Comparison of ENCODE assay signal across 1 cellular context in the genomic region with DNA sequence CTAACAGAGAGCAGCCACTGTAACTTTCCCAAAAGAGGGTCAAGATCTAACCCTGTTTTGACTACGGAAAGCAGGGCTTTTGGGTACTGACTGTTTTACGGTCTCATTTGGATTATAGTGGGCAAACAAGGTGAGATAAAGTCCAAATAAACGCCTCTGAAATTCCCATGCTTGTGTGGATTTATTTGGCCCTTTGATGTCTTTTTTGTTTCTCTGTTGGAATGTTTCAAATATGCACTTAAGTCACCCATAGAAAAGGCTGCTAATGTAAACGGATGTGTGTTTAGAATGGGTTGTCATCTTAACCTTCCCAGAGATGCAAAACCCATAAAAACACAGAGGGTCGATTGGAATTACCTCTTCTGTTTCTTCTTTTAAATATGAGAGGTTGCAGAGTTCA.
A peak's percentile ranks its signal among the peaks of the same experiment; 100 is the strongest.
TF ChIP-seq lines count a peak whose summit lies in the region.

No MANE protein-coding gene starts in this region.

TF ChIP-seq in HepG2, 621 proteins besides CTCF, POLR2A, EP300 and RAD21 (continued from another document and continues in another):
- TF ChIP-seq HNRNPUL1 (IDR thresholded peaks at IDR 0.05; ENCODE audit: low read depth, low read length), result no peak
- TF ChIP-seq, protein P1, sequence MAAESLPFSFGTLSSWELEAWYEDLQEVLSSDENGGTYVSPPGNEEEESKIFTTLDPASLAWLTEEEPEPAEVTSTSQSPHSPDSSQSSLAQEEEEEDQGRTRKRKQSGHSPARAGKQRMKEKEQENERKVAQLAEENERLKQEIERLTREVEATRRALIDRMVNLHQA (CRISPR knock-in tag; IDR thresholded peaks at IDR 0.05), result no peak
- no peak for TF ChIP-seq ZNF567 (CRISPR knock-in tag; IDR thresholded peaks at IDR 0.05; ENCODE audit: borderline replicate concordance)
- TF ChIP-seq CREM (IDR thresholded peaks at IDR 0.05), result peak; percentile 34; the same call in 1 of the 2 replicates
- TF ChIP-seq CREM (CRISPR knock-in tag; IDR thresholded peaks at IDR 0.05), result no peak
- no peak for TF ChIP-seq CHCHD3 (CRISPR knock-in tag; IDR thresholded peaks at IDR 0.05)
- TF ChIP-seq POGZ (CRISPR knock-in tag; IDR thresholded peaks at IDR 0.05), result no peak
- no peak for TF ChIP-seq HNF4A (CRISPR knock-in tag; IDR thresholded peaks at IDR 0.05)
- TF ChIP-seq, protein P2, sequence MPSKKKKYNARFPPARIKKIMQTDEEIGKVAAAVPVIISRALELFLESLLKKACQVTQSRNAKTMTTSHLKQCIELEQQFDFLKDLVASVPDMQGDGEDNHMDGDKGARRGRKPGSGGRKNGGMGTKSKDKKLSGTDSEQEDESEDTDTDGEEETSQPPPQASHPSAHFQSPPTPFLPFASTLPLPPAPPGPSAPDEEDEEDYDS (CRISPR knock-in tag; IDR thresholded peaks at IDR 0.05), result no peak
- TF ChIP-seq, protein P3, sequence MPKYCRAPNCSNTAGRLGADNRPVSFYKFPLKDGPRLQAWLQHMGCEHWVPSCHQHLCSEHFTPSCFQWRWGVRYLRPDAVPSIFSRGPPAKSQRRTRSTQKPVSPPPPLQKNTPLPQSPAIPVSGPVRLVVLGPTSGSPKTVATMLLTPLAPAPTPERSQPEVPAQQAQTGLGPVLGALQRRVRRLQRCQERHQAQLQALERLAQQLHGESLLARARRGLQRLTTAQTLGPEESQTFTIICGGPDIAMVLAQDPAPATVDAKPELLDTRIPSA (CRISPR knock-in tag; IDR thresholded peaks at IDR 0.05; ENCODE audit: borderline replicate concordance), result no peak
- no peak for TF ChIP-seq KDM5A (IDR thresholded peaks at IDR 0.05; ENCODE audit: borderline replicate concordance, low read length)
- TF ChIP-seq, protein P4, sequence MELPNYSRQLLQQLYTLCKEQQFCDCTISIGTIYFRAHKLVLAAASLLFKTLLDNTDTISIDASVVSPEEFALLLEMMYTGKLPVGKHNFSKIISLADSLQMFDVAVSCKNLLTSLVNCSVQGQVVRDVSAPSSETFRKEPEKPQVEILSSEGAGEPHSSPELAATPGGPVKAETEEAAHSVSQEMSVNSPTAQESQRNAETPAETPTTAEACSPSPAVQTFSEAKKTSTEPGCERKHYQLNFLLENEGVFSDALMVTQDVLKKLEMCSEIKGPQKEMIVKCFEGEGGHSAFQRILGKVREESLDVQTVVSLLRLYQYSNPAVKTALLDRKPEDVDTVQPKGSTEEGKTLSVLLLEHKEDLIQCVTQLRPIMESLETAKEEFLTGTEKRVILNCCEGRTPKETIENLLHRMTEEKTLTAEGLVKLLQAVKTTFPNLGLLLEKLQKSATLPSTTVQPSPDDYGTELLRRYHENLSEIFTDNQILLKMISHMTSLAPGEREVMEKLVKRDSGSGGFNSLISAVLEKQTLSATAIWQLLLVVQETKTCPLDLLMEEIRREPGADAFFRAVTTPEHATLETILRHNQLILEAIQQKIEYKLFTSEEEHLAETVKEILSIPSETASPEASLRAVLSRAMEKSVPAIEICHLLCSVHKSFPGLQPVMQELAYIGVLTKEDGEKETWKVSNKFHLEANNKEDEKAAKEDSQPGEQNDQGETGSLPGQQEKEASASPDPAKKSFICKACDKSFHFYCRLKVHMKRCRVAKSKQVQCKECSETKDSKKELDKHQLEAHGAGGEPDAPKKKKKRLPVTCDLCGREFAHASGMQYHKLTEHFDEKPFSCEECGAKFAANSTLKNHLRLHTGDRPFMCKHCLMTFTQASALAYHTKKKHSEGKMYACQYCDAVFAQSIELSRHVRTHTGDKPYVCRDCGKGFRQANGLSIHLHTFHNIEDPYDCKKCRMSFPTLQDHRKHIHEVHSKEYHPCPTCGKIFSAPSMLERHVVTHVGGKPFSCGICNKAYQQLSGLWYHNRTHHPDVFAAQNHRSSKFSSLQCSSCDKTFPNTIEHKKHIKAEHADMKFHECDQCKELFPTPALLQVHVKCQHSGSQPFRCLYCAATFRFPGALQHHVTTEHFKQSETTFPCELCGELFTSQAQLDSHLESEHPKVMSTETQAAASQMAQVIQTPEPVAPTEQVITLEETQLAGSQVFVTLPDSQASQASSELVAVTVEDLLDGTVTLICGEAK (IDR thresholded peaks at IDR 0.05), result no peak
- TF ChIP-seq, protein P4 (CRISPR knock-in tag; IDR thresholded peaks at IDR 0.05), result no peak
- no peak for TF ChIP-seq PHB2 (IDR thresholded peaks at IDR 0.05; ENCODE audit: partially characterized antibody)
- TF ChIP-seq NBN (conservative IDR thresholded peaks at IDR 0.05), result no peak
- TF ChIP-seq, protein P5, sequence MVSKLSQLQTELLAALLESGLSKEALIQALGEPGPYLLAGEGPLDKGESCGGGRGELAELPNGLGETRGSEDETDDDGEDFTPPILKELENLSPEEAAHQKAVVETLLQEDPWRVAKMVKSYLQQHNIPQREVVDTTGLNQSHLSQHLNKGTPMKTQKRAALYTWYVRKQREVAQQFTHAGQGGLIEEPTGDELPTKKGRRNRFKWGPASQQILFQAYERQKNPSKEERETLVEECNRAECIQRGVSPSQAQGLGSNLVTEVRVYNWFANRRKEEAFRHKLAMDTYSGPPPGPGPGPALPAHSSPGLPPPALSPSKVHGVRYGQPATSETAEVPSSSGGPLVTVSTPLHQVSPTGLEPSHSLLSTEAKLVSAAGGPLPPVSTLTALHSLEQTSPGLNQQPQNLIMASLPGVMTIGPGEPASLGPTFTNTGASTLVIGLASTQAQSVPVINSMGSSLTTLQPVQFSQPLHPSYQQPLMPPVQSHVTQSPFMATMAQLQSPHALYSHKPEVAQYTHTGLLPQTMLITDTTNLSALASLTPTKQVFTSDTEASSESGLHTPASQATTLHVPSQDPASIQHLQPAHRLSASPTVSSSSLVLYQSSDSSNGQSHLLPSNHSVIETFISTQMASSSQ (IDR thresholded peaks at IDR 0.05; ENCODE audit: low read depth), result no peak
- TF ChIP-seq, protein P5 (CRISPR knock-in tag; IDR thresholded peaks at IDR 0.05; ENCODE audit: borderline replicate concordance), result no peak
- no peak for TF ChIP-seq ZNF264 (CRISPR knock-in tag; IDR thresholded peaks at IDR 0.05)
- TF ChIP-seq, protein P6, sequence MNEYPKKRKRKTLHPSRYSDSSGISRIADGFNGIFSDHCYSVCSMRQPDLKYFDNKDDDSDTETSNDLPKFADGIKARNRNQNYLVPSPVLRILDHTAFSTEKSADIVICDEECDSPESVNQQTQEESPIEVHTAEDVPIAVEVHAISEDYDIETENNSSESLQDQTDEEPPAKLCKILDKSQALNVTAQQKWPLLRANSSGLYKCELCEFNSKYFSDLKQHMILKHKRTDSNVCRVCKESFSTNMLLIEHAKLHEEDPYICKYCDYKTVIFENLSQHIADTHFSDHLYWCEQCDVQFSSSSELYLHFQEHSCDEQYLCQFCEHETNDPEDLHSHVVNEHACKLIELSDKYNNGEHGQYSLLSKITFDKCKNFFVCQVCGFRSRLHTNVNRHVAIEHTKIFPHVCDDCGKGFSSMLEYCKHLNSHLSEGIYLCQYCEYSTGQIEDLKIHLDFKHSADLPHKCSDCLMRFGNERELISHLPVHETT (CRISPR knock-in tag; conservative IDR thresholded peaks at IDR 0.05), result no peak
- no peak for TF ChIP-seq SP140L (CRISPR knock-in tag; IDR thresholded peaks at IDR 0.05; ENCODE audit: borderline replicate concordance)
- TF ChIP-seq ZNF605 (CRISPR knock-in tag; IDR thresholded peaks at IDR 0.05), result no peak
- TF ChIP-seq, protein P7, sequence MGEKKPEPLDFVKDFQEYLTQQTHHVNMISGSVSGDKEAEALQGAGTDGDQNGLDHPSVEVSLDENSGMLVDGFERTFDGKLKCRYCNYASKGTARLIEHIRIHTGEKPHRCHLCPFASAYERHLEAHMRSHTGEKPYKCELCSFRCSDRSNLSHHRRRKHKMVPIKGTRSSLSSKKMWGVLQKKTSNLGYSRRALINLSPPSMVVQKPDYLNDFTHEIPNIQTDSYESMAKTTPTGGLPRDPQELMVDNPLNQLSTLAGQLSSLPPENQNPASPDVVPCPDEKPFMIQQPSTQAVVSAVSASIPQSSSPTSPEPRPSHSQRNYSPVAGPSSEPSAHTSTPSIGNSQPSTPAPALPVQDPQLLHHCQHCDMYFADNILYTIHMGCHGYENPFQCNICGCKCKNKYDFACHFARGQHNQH (CRISPR knock-in tag; IDR thresholded peaks at IDR 0.05), result no peak
- no peak for TF ChIP-seq ZNF101 (CRISPR knock-in tag; IDR thresholded peaks at IDR 0.05; ENCODE audit: borderline replicate concordance, low read depth)
- TF ChIP-seq ZNF724P (CRISPR knock-in tag; IDR thresholded peaks at IDR 0.05; ENCODE audit: borderline replicate concordance), result no peak
- TF ChIP-seq CHD2 (IDR thresholded peaks at IDR 0.05; ENCODE audit: low read depth, low read length), result no peak
- TF ChIP-seq MAFF (IDR thresholded peaks at IDR 0.05; ENCODE audit: low read depth, low read length), result no peak
- TF ChIP-seq, protein P8, sequence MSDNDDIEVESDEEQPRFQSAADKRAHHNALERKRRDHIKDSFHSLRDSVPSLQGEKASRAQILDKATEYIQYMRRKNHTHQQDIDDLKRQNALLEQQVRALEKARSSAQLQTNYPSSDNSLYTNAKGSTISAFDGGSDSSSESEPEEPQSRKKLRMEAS (IDR thresholded peaks at IDR 0.05), result no peak
- no peak for TF ChIP-seq ZNF33A (CRISPR knock-in tag; IDR thresholded peaks at IDR 0.05; ENCODE audit: borderline replicate concordance)
- no peak for TF ChIP-seq JDP2 (CRISPR knock-in tag; IDR thresholded peaks at IDR 0.05; ENCODE audit: borderline replicate concordance)
- TF ChIP-seq REL (CRISPR knock-in tag; conservative IDR thresholded peaks at IDR 0.05), result no peak
- no peak for TF ChIP-seq ERF (CRISPR knock-in tag; IDR thresholded peaks at IDR 0.05)
- TF ChIP-seq SP1 (IDR thresholded peaks at IDR 0.05), result no peak
- no peak for TF ChIP-seq SP1 (CRISPR knock-in tag; IDR thresholded peaks at IDR 0.05)
- TF ChIP-seq IRF2 (CRISPR knock-in tag; IDR thresholded peaks at IDR 0.05), result no peak
- TF ChIP-seq ZNF138 (CRISPR knock-in tag; IDR thresholded peaks at IDR 0.05; ENCODE audit: low read depth), result no peak
- TF ChIP-seq STAT5B (CRISPR knock-in tag; IDR thresholded peaks at IDR 0.05), result no peak
- TF ChIP-seq ZNF484 (CRISPR knock-in tag; IDR thresholded peaks at IDR 0.05; ENCODE audit: borderline replicate concordance, low read depth), result no peak
- TF ChIP-seq, protein P9, sequence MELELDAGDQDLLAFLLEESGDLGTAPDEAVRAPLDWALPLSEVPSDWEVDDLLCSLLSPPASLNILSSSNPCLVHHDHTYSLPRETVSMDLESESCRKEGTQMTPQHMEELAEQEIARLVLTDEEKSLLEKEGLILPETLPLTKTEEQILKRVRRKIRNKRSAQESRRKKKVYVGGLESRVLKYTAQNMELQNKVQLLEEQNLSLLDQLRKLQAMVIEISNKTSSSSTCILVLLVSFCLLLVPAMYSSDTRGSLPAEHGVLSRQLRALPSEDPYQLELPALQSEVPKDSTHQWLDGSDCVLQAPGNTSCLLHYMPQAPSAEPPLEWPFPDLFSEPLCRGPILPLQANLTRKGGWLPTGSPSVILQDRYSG (CRISPR knock-in tag; IDR thresholded peaks at IDR 0.05), result no peak
- TF ChIP-seq, protein P10, sequence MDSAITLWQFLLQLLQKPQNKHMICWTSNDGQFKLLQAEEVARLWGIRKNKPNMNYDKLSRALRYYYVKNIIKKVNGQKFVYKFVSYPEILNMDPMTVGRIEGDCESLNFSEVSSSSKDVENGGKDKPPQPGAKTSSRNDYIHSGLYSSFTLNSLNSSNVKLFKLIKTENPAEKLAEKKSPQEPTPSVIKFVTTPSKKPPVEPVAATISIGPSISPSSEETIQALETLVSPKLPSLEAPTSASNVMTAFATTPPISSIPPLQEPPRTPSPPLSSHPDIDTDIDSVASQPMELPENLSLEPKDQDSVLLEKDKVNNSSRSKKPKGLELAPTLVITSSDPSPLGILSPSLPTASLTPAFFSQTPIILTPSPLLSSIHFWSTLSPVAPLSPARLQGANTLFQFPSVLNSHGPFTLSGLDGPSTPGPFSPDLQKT (CRISPR knock-in tag; IDR thresholded peaks at IDR 0.05; ENCODE audit: borderline replicate concordance), result no peak
